27 cellular contexts compared by ENCODE assay signal in genomic region chr2:68425503-68425902, GRCh38.
"Had no signal": no experiment of that assay in that cellular context is flagged by ENCODE, and none has a peak within 500 bp of the region (broad histone marks: within the 10 kb centered on the region; RNA-seq: fewer than 3 reads in every experiment).

No MANE protein-coding gene starts in this region.

- H3K4me3 Mint-ChIP-seq: activated naive CD4-positive, alpha-beta T cell treated with anti-CD3 and anti-CD28 coated beads for 36 hours; mesothelial cell of epicardium; natural killer cell; stimulated activated effector memory CD8-positive, alpha-beta T cell treated with anti-CD3 and anti-CD28 coated beads, Interleukin-12 subunit alpha, Interleukin-12 subunit beta, amount 100 ng/mL, for 72 hours; stimulated activated naive CD8-positive, alpha-beta T cell treated with anti-CD3 and anti-CD28 coated beads, Interleukin-15, amount 100 ng/mL, for 72 hours; T-helper 1 cell treated with Interleukin-12 subunit alpha and Interleukin-12 subunit beta and Interleukin-4 antibody, amounts not matched to agents 30 μg/mL and 1 μg/mL, for 36 hours had no signal

- H3K27me3 ChIP-seq: colonic mucosa, dorsolateral prefrontal cortex, gastroesophageal sphincter, ovary, right atrium auricular region, suprapubic skin, transverse colon had no signal

- H3K9me3 Mint-ChIP-seq: activated naive CD4-positive, alpha-beta T cell treated with anti-CD3 and anti-CD28 coated beads for 36 hours; mesothelial cell of epicardium; natural killer cell; stimulated activated effector memory CD8-positive, alpha-beta T cell treated with anti-CD3 and anti-CD28 coated beads, Interleukin-12 subunit alpha, Interleukin-12 subunit beta, amount 100 ng/mL, for 72 hours; T-helper 1 cell treated with Interleukin-12 subunit alpha and Interleukin-12 subunit beta and Interleukin-4 antibody, amounts not matched to agents 30 μg/mL and 1 μg/mL, for 36 hours had no signal

- H3K4me1 ChIP-seq: colonic mucosa, psoas muscle, suprapubic skin had no signal

- DNase-seq: activated CD4-positive, alpha-beta T cell treated with anti-CD3 and anti-CD28 coated beads for 4 hours; activated CD4-positive, alpha-beta T cell treated with anti-CD3 and anti-CD28 coated beads, Interleukin-2, amount 50 U/mL, for 48 hours; activated CD4-positive, CD25-positive, alpha-beta regulatory T cell; activated CD8-positive, alpha-beta memory T cell treated with anti-CD3 and anti-CD28 coated beads, Interleukin-2, amount 50 U/mL, for 48 hours; activated effector memory CD4-positive, alpha-beta T cell treated with Interleukin-2 at 50 U/mL for 16 hours; activated naive CD4-positive, alpha-beta T cell treated with anti-CD3 and anti-CD28 coated beads for 36 hours; activated T-cell treated with anti-CD3 and anti-CD28 coated beads, Interleukin-2, amount 50 U/mL, for 48 hours; amygdala; colonic mucosa; dorsolateral prefrontal cortex; head of caudate nucleus; hypothalamus; left ventricle myocardium superior; mammary epithelial cell; natural killer cell; ovary; psoas muscle; stimulated activated CD4-positive, alpha-beta T cell treated with anti-CD3 and anti-CD28 coated beads, Interleukin-12 subunit alpha, Interleukin-12 subunit beta, amount 100 ng/mL, for 4 hours; stimulated activated naive CD8-positive, alpha-beta T cell treated with anti-CD3 and anti-CD28 coated beads, Interleukin-15, amount 100 ng/mL, for 72 hours; T1000; transverse colon had no signal

- H3K9me3 ChIP-seq: colonic mucosa, gastroesophageal sphincter, ovary, psoas muscle, right atrium auricular region, suprapubic skin, transverse colon had no signal

- H3K36me3 Mint-ChIP-seq: mesothelial cell of epicardium; natural killer cell; stimulated activated effector memory CD8-positive, alpha-beta T cell treated with anti-CD3 and anti-CD28 coated beads, Interleukin-12 subunit alpha, Interleukin-12 subunit beta, amount 100 ng/mL, for 72 hours had no signal

- H3K4me3 ChIP-seq: colonic mucosa, dorsolateral prefrontal cortex, gastroesophageal sphincter, ovary, psoas muscle, right atrium auricular region, suprapubic skin, transverse colon had no signal

- H3K27ac Mint-ChIP-seq: activated naive CD4-positive, alpha-beta T cell treated with anti-CD3 and anti-CD28 coated beads for 36 hours; mesothelial cell of epicardium; natural killer cell; stimulated activated effector memory CD8-positive, alpha-beta T cell treated with anti-CD3 and anti-CD28 coated beads, Interleukin-12 subunit alpha, Interleukin-12 subunit beta, amount 100 ng/mL, for 72 hours; stimulated activated naive CD8-positive, alpha-beta T cell treated with anti-CD3 and anti-CD28 coated beads, Interleukin-15, amount 100 ng/mL, for 72 hours; T-helper 1 cell treated with Interleukin-12 subunit alpha and Interleukin-12 subunit beta and Interleukin-4 antibody, amounts not matched to agents 30 μg/mL and 1 μg/mL, for 36 hours had no signal

- H3K27ac ChIP-seq: colonic mucosa, dorsolateral prefrontal cortex, gastroesophageal sphincter, ovary, psoas muscle, right atrium auricular region, suprapubic skin, transverse colon had no signal

- ATAC-seq: gastroesophageal sphincter; left ventricle myocardium superior; natural killer cell; psoas muscle; stimulated activated effector memory CD8-positive, alpha-beta T cell treated with anti-CD3 and anti-CD28 coated beads, Interleukin-12 subunit alpha, Interleukin-12 subunit beta, amount 100 ng/mL, for 72 hours; stimulated activated naive CD8-positive, alpha-beta T cell treated with anti-CD3 and anti-CD28 coated beads, Interleukin-15, amount 100 ng/mL, for 72 hours had no signal

- H3K36me3 ChIP-seq: colonic mucosa, gastroesophageal sphincter, ovary, right atrium auricular region, suprapubic skin, transverse colon had no signal
